Comparison of ENCODE assay signal across 8 cellular contexts in genomic region chrX:109384569-109385174, GRCh38.
DNase-seq lines count a peak whose midpoint lies in the region; ATAC-seq and TF ChIP-seq lines count a peak whose summit lies in the region.
"Had no signal": no experiment of that assay in that cellular context is flagged by ENCODE, and none has a peak within 500 bp of the region (broad histone marks: within the 10 kb centered on the region; RNA-seq: fewer than 3 reads in every experiment).

No MANE protein-coding gene starts in this region.

- H3K27me3 ChIP-seq in MM.1S (replicated peaks; ENCODE audit: insufficient read depth, low read length) (no peaks in the 10 kb centered on the region), endodermal cell (ENCODE audit: control insufficient read depth, insufficient read depth, low read length, poor library complexity, severe bottlenecking) (peaks cover 16% of the 10 kb centered on the region)

- H3K36me3 ChIP-seq in MM.1S (replicated peaks; ENCODE audit: insufficient read depth, low read length), result no peaks in the 10 kb centered on the region
- no peaks in the 10 kb centered on the region for H3K36me3 ChIP-seq in endodermal cell (ENCODE audit: control insufficient read depth, insufficient read depth, low read length)

- H3K4me1 Mint-ChIP-seq in endodermal cell (peaks cover 24% of the 10 kb centered on the region), osteocyte (ENCODE audit: unreplicated experiment) (peaks cover 2% of the 10 kb centered on the region)

- H3K27ac Mint-ChIP-seq in endodermal cell (no peak overlapping the region), osteocyte (ENCODE audit: unreplicated experiment) (no peak overlapping the region)
- H3K27ac Mint-ChIP-seq: naive thymus-derived CD4-positive, alpha-beta T cell had no signal

- H4K20me1 ChIP-seq in MM.1S (ENCODE audit: insufficient read depth, low read length), result no peaks in the 10 kb centered on the region

- peak; percentile 30 for DNase-seq in MM.1S
- no peak for DNase-seq in endodermal cell
- peak; percentile 15 for DNase-seq in osteocyte (ENCODE audit: extremely low spot score, unreplicated experiment)
- no peak for DNase-seq in NCI-H526 treated with DMSO at 0.1 percent for 48 hours (lab: John Stamatoyannopoulos, UW)
- DNase-seq: naive thymus-derived CD4-positive, alpha-beta T cell had no signal

- H3K4me3 ChIP-seq in MM.1S (ENCODE audit: low read length) (no peak overlapping the region), endodermal cell (ENCODE audit: low read length) (no peak overlapping the region)

- no peaks in the 10 kb centered on the region for H3K9me3 Mint-ChIP-seq in endodermal cell
- H3K9me3 Mint-ChIP-seq in osteocyte (ENCODE audit: unreplicated experiment), result no peaks in the 10 kb centered on the region
- H3K9me3 Mint-ChIP-seq: naive thymus-derived CD4-positive, alpha-beta T cell had no signal

- H3K9me3 ChIP-seq in MM.1S (replicated peaks; ENCODE audit: insufficient read depth, low read length), result no peaks in the 10 kb centered on the region
- no peaks in the 10 kb centered on the region for H3K9me3 ChIP-seq in endodermal cell (ENCODE audit: control insufficient read depth, low read length)

- no peak for ATAC-seq in HG02981 (IDR thresholded peaks at IDR 0.05; ENCODE audit: unreplicated experiment)
- ATAC-seq in HG03442 (IDR thresholded peaks at IDR 0.05; ENCODE audit: unreplicated experiment), result no peak
- ATAC-seq: naive thymus-derived CD4-positive, alpha-beta T cell had no signal

- H3K4me2 ChIP-seq in MM.1S (ENCODE audit: low read depth, low read length), result no peak overlapping the region

- H3K4me1 ChIP-seq in MM.1S (ENCODE audit: low read length) (no peaks in the 10 kb centered on the region), endodermal cell (ENCODE audit: control insufficient read depth, insufficient read depth, low read length) (no peaks in the 10 kb centered on the region)

- H3K27me3 Mint-ChIP-seq in endodermal cell (ENCODE audit: insufficient read depth) (peaks cover 7% of the 10 kb centered on the region), osteocyte (ENCODE audit: unreplicated experiment) (no peaks in the 10 kb centered on the region)
- H3K27me3 Mint-ChIP-seq: naive thymus-derived CD4-positive, alpha-beta T cell had no signal

- H3K9ac ChIP-seq in MM.1S (ENCODE audit: low read length), result no peak overlapping the region
- no peak overlapping the region for H3K9ac ChIP-seq in endodermal cell (ENCODE audit: extremely low read depth, low read length, poor library complexity, severe bottlenecking)

- TF ChIP-seq CTCF in GM12874 (IDR thresholded peaks at IDR 0.05; ENCODE audit: insufficient read depth, low read depth, low read length) (peak; percentile 21; the same call in 1 of the 2 replicates), MM.1S (IDR thresholded peaks at IDR 0.05; ENCODE audit: low read length) (peak; percentile 56), endodermal cell (conservative IDR thresholded peaks at IDR 0.05) (peak; percentile 92), osteocyte (IDR thresholded peaks at IDR 0.05) (peak; percentile 80)

- H3K9me2 ChIP-seq in MM.1S (replicated peaks; ENCODE audit: insufficient read depth, low read length), result no peaks in the 10 kb centered on the region

- H3K27ac ChIP-seq in MM.1S (ENCODE audit: low read length), result no peak overlapping the region
- no peak overlapping the region for H3K27ac ChIP-seq in endodermal cell (ENCODE audit: low read depth, low read length)

- 46% methylated on average over 2 of the region's 3 CpGs; no CpG with 5 or more reads in 1 of the 2 experiments for WGBS in endodermal cell (ENCODE audit: insufficient coverage in 1 of 2, insufficient read length in 1 of 2), 2 experiments

- no peaks in the 10 kb centered on the region for H3K36me3 Mint-ChIP-seq in endodermal cell (ENCODE audit: low read depth)
- H3K36me3 Mint-ChIP-seq in osteocyte (ENCODE audit: unreplicated experiment), result no peaks in the 10 kb centered on the region
- H3K36me3 Mint-ChIP-seq: naive thymus-derived CD4-positive, alpha-beta T cell had no signal

- H3K4me3 Mint-ChIP-seq in endodermal cell (no peak overlapping the region), osteocyte (ENCODE audit: unreplicated experiment) (no peak overlapping the region)
- H3K4me3 Mint-ChIP-seq: naive thymus-derived CD4-positive, alpha-beta T cell had no signal

- H3F3A ChIP-seq in MM.1S (ENCODE audit: insufficient read depth, low read length), result no peaks in the 10 kb centered on the region; the same call in 1 of the 2 replicates

- no peak overlapping the region for H2AFZ ChIP-seq in MM.1S (ENCODE audit: low read length)

- H3K79me2 ChIP-seq in MM.1S (ENCODE audit: low read length), result no peaks in the 10 kb centered on the region

Comparison
In these comparisons a context has a peak if more than half of its experiments do, and no peak if none do; other contexts are left out.
1. CTCF ChIP-seq: peak in every context shown above with its lines; median percentile 92 in endodermal cell; 80 in osteocyte; 56 in MM.1S; 21 in GM12874.
2. DNase-seq: peak in MM.1S (single experiment) and osteocyte (single experiment); none in endodermal cell (single experiment) and NCI-H526 treated with DMSO at 0.1 percent for 48 hours (single experiment).